28 cellular contexts compared by ENCODE assay signal in genomic region chr5:98175474-98175873, GRCh38.
"Had no signal": no experiment of that assay in that cellular context is flagged by ENCODE, and none has a peak within 500 bp of the region (broad histone marks: within the 10 kb centered on the region; RNA-seq: fewer than 3 reads in every experiment).

No MANE protein-coding gene starts in this region.

- ATAC-seq: activated CD4-positive, alpha-beta T cell treated with anti-CD3 and anti-CD28 coated beads for 36 hours; activated T-cell treated with anti-CD3 and anti-CD28 coated beads, Interleukin-2, amount 50 U/mL, for 72 hours; effector memory CD8-positive, alpha-beta T cell; gastroesophageal sphincter; heart right ventricle; T-helper 17 cell had no signal

- FAIRE-seq: colon had no signal

- H3K79me2 ChIP-seq: hepatocyte had no signal

- H2AFZ ChIP-seq: hepatocyte had no signal

- H3K27ac ChIP-seq: breast epithelium, epithelial cell of prostate, esophagus squamous epithelium, gastroesophageal sphincter, heart right ventricle, hepatocyte had no signal

- H3K36me3 ChIP-seq: breast epithelium, esophagus squamous epithelium, gastroesophageal sphincter, heart right ventricle had no signal

- H3K4me1 ChIP-seq: breast epithelium, esophagus squamous epithelium, gastroesophageal sphincter, heart right ventricle had no signal

- H3K4me2 ChIP-seq: hepatocyte had no signal

- H3K27me3 ChIP-seq: breast epithelium, esophagus squamous epithelium, gastroesophageal sphincter, heart right ventricle, hepatocyte had no signal

- H3K9me3 ChIP-seq: esophagus squamous epithelium, gastroesophageal sphincter had no signal

- DNase-seq: activated CD4-positive, alpha-beta memory T cell treated with anti-CD3 and anti-CD28 coated beads, Interleukin-2, amount 10 ng/mL, durations not matched to agents 7 days and 5 days; activated CD4-positive, alpha-beta T cell treated with anti-CD3 and anti-CD28 coated beads for 36 hours; activated CD4-positive, alpha-beta T cell treated with anti-CD3 and anti-CD28 coated beads, Interleukin-2, amount 10 ng/mL, durations not matched to agents 24 days and 14 days; activated CD4-positive, CD25-positive, alpha-beta regulatory T cell; activated CD4-positive, CD25-positive, alpha-beta regulatory T cell treated with anti-CD3 and anti-CD28 coated beads, Interleukin-2, amount 50 U/mL, for 72 hours; activated CD8-positive, alpha-beta memory T cell treated with anti-CD3 and anti-CD28 coated beads, Interleukin-2, amount 50 U/mL, for 48 hours; activated gamma-delta T cell treated with Interleukin-2 at 50 U/mL for 16 hours; activated naive CD4-positive, alpha-beta T cell treated with anti-CD3 and anti-CD28 coated beads, Interleukin-2, amount 50 U/mL, for 16 hours; activated naive CD4-positive, alpha-beta T cell treated with Interleukin-2 at 50 U/mL for 16 hours; activated T-cell treated with anti-CD3 and anti-CD28 coated beads for 4 hours; activated T-cell treated with anti-CD3 and anti-CD28 coated beads, Interleukin-2, amount 50 U/mL, for 24 hours; activated T-cell treated with anti-CD3 and anti-CD28 coated beads, Interleukin-2, amount 50 U/mL, for 72 hours; amygdala; aorta; cortex of kidney; effector CD4-positive, alpha-beta T cell; effector memory CD8-positive, alpha-beta T cell; esophagus squamous epithelium; foreskin melanocyte; heart right ventricle; T-helper 1 cell; T-helper 17 cell; T1000 had no signal

- H3K4me3 ChIP-seq: breast epithelium, esophagus squamous epithelium, gastroesophageal sphincter, heart right ventricle, hepatocyte had no signal
